Comparison of ENCODE assay signal across 8 cellular contexts in genomic region chr19:55605637-55606470, GRCh38.
A peak's percentile ranks its signal among the peaks of the same experiment; 100 is the strongest.
DNase-seq lines count a peak whose midpoint lies in the region; ATAC-seq and TF ChIP-seq lines count a peak whose summit lies in the region.

ZNF865 (plus strand) TSS chr19:55605647; CDS start chr19:55613619, 7,972 bp downstream.

- H3K27ac ChIP-seq in cingulate gyrus (ENCODE audit: low read depth, low read length) (peak within 1 kb of the TSS; percentile 96), layer of hippocampus (ENCODE audit: low read depth, low read length) (peak within 1 kb of the TSS; percentile 95)

- TF ChIP-seq CTCF in GM12873 (IDR thresholded peaks at IDR 0.05; ENCODE audit: insufficient read depth, low read depth, low read length, missing control alignments) = peak; percentile 84

- no peaks in the 10 kb centered on the region for H3K27me3 ChIP-seq in layer of hippocampus (ENCODE audit: control insufficient read depth, insufficient read depth, low read length)

- peak; percentile 49 for DNase-seq in NCI-H345 (lab: John Stamatoyannopoulos, UW)
- DNase-seq in activated CD4-positive, alpha-beta T cell treated with anti-CD3 and anti-CD28 coated beads for 1 hour = peak; percentile 58
- peak; percentile 29 to 34 for DNase-seq in stimulated activated CD4-positive, alpha-beta T cell treated with anti-CD3 and anti-CD28 coated beads, Interleukin-1b, Interleukin-23, amount 100 ng/mL, for 1 hour (ENCODE audit: low read depth in 2 of 2)

- peak; percentile 26 for ATAC-seq in HG03045 (IDR thresholded peaks at IDR 0.05; ENCODE audit: unreplicated experiment)
- no peak for ATAC-seq in HG03108 (IDR thresholded peaks at IDR 0.05; ENCODE audit: unreplicated experiment)
